ENCODE assay signal across 33 cellular contexts in the genomic region with DNA sequence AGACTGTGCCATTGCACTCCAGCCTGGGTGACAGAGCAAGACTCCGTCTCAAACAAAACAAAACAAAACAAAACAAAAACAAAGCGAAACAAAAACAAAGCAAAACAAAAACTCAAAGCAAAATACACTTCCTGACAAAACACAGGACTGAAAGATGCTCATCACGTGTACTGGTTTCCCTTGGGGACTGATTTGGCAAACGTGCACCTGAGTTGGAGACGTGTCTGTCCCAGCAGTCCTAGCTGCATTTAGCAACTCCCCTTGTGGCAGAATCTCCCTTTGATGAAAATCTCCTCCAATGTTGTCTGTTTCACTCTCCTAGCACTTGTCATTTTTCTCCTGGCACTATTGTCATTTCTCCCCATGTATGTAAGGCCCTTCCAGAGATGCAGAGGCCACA. TPM values are rescaled to one million over a fixed set of nuclear protein-coding genes. Genes with fewer than 3 reads are reported as not detected.
"Had no signal": no experiment of that assay in that cellular context is flagged by ENCODE, and none has a peak within 500 bp of the region (broad histone marks: within the 10 kb centered on the region; RNA-seq: fewer than 3 reads in every experiment).

No MANE protein-coding gene starts in this region.

- H3K4me1 Mint-ChIP-seq: mesothelial cell of epicardium, naive B cell, nephron progenitor cell had no signal

- H3K9me3 Mint-ChIP-seq: effector memory CD8-positive, alpha-beta T cell; immature natural killer cell; mesothelial cell of epicardium; nephron progenitor cell had no signal

- H3K4me3 Mint-ChIP-seq: activated naive CD8-positive, alpha-beta T cell; effector memory CD8-positive, alpha-beta T cell; immature natural killer cell; mesothelial cell of epicardium; naive B cell; nephron progenitor cell; stimulated activated effector memory CD8-positive, alpha-beta T cell treated with anti-CD3 and anti-CD28 coated beads, Interleukin-12 subunit alpha, Interleukin-12 subunit beta, amount 100 ng/mL, for 72 hours; stimulated activated naive CD8-positive, alpha-beta T cell treated with anti-CD3 and anti-CD28 coated beads, Interleukin-15, amount 100 ng/mL, for 72 hours had no signal

- H3K9me3 ChIP-seq: body of pancreas, neutrophil, upper lobe of left lung had no signal

- H3K36me3 ChIP-seq: neutrophil, upper lobe of left lung had no signal

- H3K4me3 ChIP-seq: body of pancreas, coronary artery, dorsolateral prefrontal cortex, skin epidermis, upper lobe of left lung had no signal

- DNase-seq: activated CD4-positive, alpha-beta T cell treated with anti-CD3 and anti-CD28 coated beads for 4 hours; activated CD4-positive, alpha-beta T cell treated with anti-CD3 and anti-CD28 coated beads, Interleukin-2, amount 50 U/mL, for 48 hours; activated CD8-positive, alpha-beta memory T cell treated with anti-CD3 and anti-CD28 coated beads for 24 hours; activated effector memory CD4-positive, alpha-beta T cell treated with Interleukin-2 at 50 U/mL for 16 hours; activated naive CD4-positive, alpha-beta T cell treated with Interleukin-2 at 50 U/mL for 16 hours; body of pancreas; cerebellar nuclear complex; effector memory CD8-positive, alpha-beta T cell; erythroblast; immature natural killer cell; kidney; left colon; mammary epithelial cell; naive B cell; nephron progenitor cell; stimulated activated CD4-positive, alpha-beta T cell treated with anti-CD3 and anti-CD28 coated beads, Interleukin-4, amount 100 ng/mL, for 24 hours; stimulated activated naive CD8-positive, alpha-beta T cell treated with anti-CD3 and anti-CD28 coated beads, Interleukin-15, amount 100 ng/mL, for 72 hours; T-helper 9 cell had no signal

- H3K27me3 ChIP-seq: body of pancreas, upper lobe of left lung had no signal

- H3K27ac ChIP-seq: body of pancreas, coronary artery, neutrophil, skin epidermis, upper lobe of left lung, VCaP had no signal

- H3K36me3 Mint-ChIP-seq: mesothelial cell of epicardium; stimulated activated effector memory CD8-positive, alpha-beta T cell treated with anti-CD3 and anti-CD28 coated beads, Interleukin-12 subunit alpha, Interleukin-12 subunit beta, amount 100 ng/mL, for 72 hours had no signal

- H3K4me1 ChIP-seq: body of pancreas, upper lobe of left lung had no signal

- FAIRE-seq: kidney, TTC549 had no signal

- H3K27ac Mint-ChIP-seq: activated naive CD8-positive, alpha-beta T cell; effector memory CD8-positive, alpha-beta T cell; immature natural killer cell; mesothelial cell of epicardium; nephron progenitor cell; progenitor cell of endocrine pancreas; stimulated activated effector memory CD8-positive, alpha-beta T cell treated with anti-CD3 and anti-CD28 coated beads, Interleukin-12 subunit alpha, Interleukin-12 subunit beta, amount 100 ng/mL, for 72 hours; stimulated activated naive CD8-positive, alpha-beta T cell treated with anti-CD3 and anti-CD28 coated beads, Interleukin-15, amount 100 ng/mL, for 72 hours had no signal

RNA-seq across cellular contexts. Expression of a gene that starts 6.8 kb away (rescaled TPM):
- total RNA-seq: fibroblast of lung, fibroblast of villous mesenchyme, mesothelial cell of epicardium, osteocyte, progenitor cell of endocrine pancreas, renal cortical epithelial cell had no signal
